In the genomic region with DNA sequence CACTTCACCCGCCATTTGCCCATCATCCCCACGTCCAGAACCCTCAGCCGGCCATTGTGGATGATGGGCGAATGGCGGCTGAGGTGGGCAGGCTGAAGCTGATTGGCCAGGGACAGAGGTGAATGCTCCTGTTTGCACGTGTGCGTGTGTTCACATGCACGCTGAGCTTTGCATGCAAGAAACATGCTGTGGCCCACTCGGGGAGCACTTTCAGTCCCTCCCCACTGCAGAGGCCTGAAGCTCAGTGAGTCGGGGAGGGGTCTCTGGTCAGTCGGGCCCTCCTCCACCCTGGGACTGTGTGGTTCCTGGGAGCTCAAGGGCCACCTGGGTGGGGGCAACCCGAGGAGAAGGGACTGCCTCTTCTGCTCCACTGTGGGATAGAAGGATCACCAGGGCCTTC, we compare ENCODE assay signal across 40 cellular contexts. TPM values are rescaled to one million over a fixed set of nuclear protein-coding genes. Genes with fewer than 3 reads are reported as not detected.
"Had no signal": no experiment of that assay in that cellular context is flagged by ENCODE, and none has a peak within 500 bp of the region (broad histone marks: within the 10 kb centered on the region; RNA-seq: fewer than 3 reads in every experiment).

No MANE protein-coding gene starts in this region.

- H3K36me3 ChIP-seq: adrenal gland, esophagus squamous epithelium, gastroesophageal sphincter, WERI-Rb-1 had no signal

- H3K27me3 ChIP-seq: adrenal gland, body of pancreas, esophagus squamous epithelium had no signal

- H3K4me3 ChIP-seq: adrenal gland, body of pancreas, esophagus squamous epithelium, gastroesophageal sphincter had no signal

- H3K9me3 ChIP-seq: adrenal gland, body of pancreas, esophagus squamous epithelium, gastroesophageal sphincter had no signal

- FAIRE-seq: colon, endometrium, endothelial cell of umbilical vein had no signal

- DNase-seq: activated B cell treated with CpG ODN at 0.5 μM for 24 hours; activated CD4-positive, alpha-beta T cell treated with anti-CD3 and anti-CD28 coated beads for 48 hours; activated CD4-positive, alpha-beta T cell treated with anti-CD3 and anti-CD28 coated beads, Interleukin-2, amount 50 U/mL, for 1 hour; activated CD4-positive, alpha-beta T cell treated with anti-CD3 and anti-CD28 coated beads, Interleukin-2, amount 50 U/mL, for 48 hours; activated CD8-positive, alpha-beta memory T cell treated with anti-CD3 and anti-CD28 coated beads, Interleukin-2, amount 10 ng/mL, durations not matched to agents 7 days and 5 days; activated CD8-positive, alpha-beta memory T cell treated with anti-CD3 and anti-CD28 coated beads, Interleukin-2, amount 50 U/mL, for 4 hours; activated CD8-positive, alpha-beta T cell treated with anti-CD3 and anti-CD28 coated beads, Interleukin-2, amount 10 ng/mL, durations not matched to agents 7 days and 5 days; activated effector memory CD4-positive, alpha-beta T cell treated with anti-CD3 and anti-CD28 coated beads, Interleukin-2, amount 50 U/mL, for 16 hours; activated naive CD4-positive, alpha-beta T cell treated with anti-CD3 and anti-CD28 coated beads for 36 hours; activated naive CD8-positive, alpha-beta T cell treated with anti-CD3 and anti-CD28 coated beads for 36 hours; activated naive CD8-positive, alpha-beta T cell treated with anti-CD3 and anti-CD28 coated beads, Interleukin-2, amount 50 U/mL, for 24 hours; activated T-cell treated with anti-CD3 and anti-CD28 coated beads, Interleukin-2, amount 50 U/mL, for 1 hour; activated T-cell treated with anti-CD3 and anti-CD28 coated beads, Interleukin-2, amount 50 U/mL, for 48 hours; adrenal gland; amygdala; aorta; body of pancreas; caudate nucleus; cortex of kidney; effector CD8-positive, alpha-beta T cell; esophagus squamous epithelium; foreskin melanocyte; T-helper 1 cell; T-helper 17 cell; T1000; WERI-Rb-1 had no signal

- H3K27ac ChIP-seq: adrenal gland, body of pancreas, epithelial cell of prostate, esophagus squamous epithelium, gastroesophageal sphincter, WERI-Rb-1 had no signal

- H3K4me1 ChIP-seq: adrenal gland had no signal

- ATAC-seq: activated CD4-positive, CD25-positive, alpha-beta regulatory T cell treated with anti-CD3 and anti-CD28 coated beads, Interleukin-2, amount 50 U/mL, for 24 hours; activated CD8-positive, alpha-beta memory T cell treated with anti-CD3 and anti-CD28 coated beads, Interleukin-2, amount 10 ng/mL, durations not matched to agents 7 days and 5 days; activated CD8-positive, alpha-beta T cell treated with anti-CD3 and anti-CD28 coated beads, Interleukin-2, amount 10 ng/mL, durations not matched to agents 7 days and 5 days; activated naive CD8-positive, alpha-beta T cell treated with anti-CD3 and anti-CD28 coated beads, Interleukin-2, amount 50 U/mL, for 24 hours; body of pancreas; gastroesophageal sphincter; T-helper 17 cell had no signal

RNA-seq across cellular contexts. Expression of a gene that starts 24.9 kb away (rescaled TPM):
- total RNA-seq: endothelial cell of umbilical vein had no signal
- polyA plus RNA-seq: fibroblast of lung had no signal

RNA-seq across cellular contexts. Expression of a gene that starts 51.8 kb away (rescaled TPM):
- total RNA-seq: activated B cell treated with CpG ODN at 0.5 μM for 24 hours; activated CD8-positive, alpha-beta memory T cell treated with anti-CD3 and anti-CD28 coated beads for 36 hours; activated CD8-positive, alpha-beta memory T cell treated with anti-CD3 and anti-CD28 coated beads, Interleukin-2, amount 10 ng/mL, durations not matched to agents 7 days and 5 days; activated CD8-positive, alpha-beta T cell treated with anti-CD3 and anti-CD28 coated beads, Interleukin-2, amount 10 ng/mL, durations not matched to agents 7 days and 5 days; activated naive CD4-positive, alpha-beta T cell treated with anti-CD3 and anti-CD28 coated beads for 36 hours; activated naive CD8-positive, alpha-beta T cell treated with anti-CD3 and anti-CD28 coated beads for 36 hours; activated T-helper 1 cell treated with anti-CD3 and anti-CD28 coated beads, Interleukin-12 subunit alpha, Interleukin-12 subunit beta, Interleukin-2, Interleukin-4 antibody, amounts not matched to agents 30 ng/mL and 10 ng/mL and 1 ng/mL, durations not matched to agents 14 hours and 24 hours and 36 hours; activated T-helper 2 cell treated with anti-CD3 and anti-CD28 coated beads, Interferon-gamma antibody, Interleukin-2, Interleukin-4, amounts not matched to agents 10 μg/mL and 5 μg/mL and 100 μg/mL, durations not matched to agents 14 hours and 24 hours and 36 hours; chondrocyte; dermis microvascular lymphatic vessel endothelial cell; endothelial cell of umbilical vein; esophagus squamous epithelium; fibroblast of lung; fibroblast of villous mesenchyme; gastroesophageal sphincter; glomerular endothelial cell; T-helper 17 cell had no signal
- polyA plus RNA-seq: aorta, endothelial cell of umbilical vein, fibroblast of lung had no signal
